Comparison of ENCODE assay signal across 9 cellular contexts in the genomic region with DNA sequence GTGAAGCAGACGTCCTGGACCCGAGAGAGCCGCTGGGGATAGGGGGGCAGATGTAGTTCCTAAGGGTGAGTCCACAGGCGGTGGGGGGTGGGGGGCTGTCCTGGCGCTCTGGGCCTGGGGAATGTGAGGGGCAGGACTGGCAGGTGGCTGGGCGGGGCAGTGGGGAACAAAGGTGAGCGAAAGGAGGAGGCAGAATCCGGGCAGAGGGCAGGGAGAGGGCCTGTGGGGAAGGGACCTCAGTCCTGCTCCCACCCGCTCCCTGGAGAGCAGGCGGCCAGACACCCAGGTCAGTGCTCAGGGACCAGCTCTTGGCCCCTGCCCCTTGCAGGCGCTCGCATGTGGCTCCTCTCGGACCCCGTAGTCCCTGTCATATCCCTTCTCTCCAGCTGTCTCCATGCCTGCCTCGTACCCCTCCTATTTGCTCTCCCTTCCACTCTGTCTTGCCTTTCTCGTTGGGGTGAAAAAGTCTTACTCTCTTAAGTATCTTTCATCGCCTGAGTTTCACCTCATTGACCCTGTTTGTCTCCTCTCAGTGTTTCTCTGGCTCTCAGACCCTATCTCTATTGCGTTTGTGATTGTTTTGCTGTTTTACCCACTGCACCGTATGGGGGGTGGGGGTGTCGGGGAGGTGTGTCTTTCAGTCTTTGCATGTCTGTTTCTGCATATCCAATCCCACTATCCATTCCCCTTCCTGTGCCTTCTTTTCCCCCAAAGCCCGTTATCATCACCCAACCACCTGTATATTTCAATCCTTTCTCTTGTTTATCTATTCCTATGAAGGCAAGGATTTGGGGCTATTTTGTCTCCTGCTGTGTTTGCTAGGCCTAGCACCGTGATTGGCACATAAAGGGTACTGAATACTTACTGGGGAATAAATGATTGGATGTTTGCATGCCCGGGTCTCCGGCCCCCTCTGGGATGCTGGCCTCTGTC. TPM values are rescaled to one million over a fixed set of nuclear protein-coding genes. Genes with fewer than 3 reads are reported as not detected.
DNase-seq lines count a peak whose midpoint lies in the region; ATAC-seq lines count a peak whose summit lies in the region.
"Had no signal": no experiment of that assay in that cellular context is flagged by ENCODE, and none has a peak within 500 bp of the region (broad histone marks: within the 10 kb centered on the region; RNA-seq: fewer than 3 reads in every experiment).

No MANE protein-coding gene starts in this region.

- H3K4me1 ChIP-seq in subcutaneous abdominal adipose tissue (ENCODE audit: control insufficient read depth in 5 of 5, insufficient read depth in 5 of 5, low read length in 5 of 5), result peaks cover 6 to 57% (median 31%) of the 10 kb centered on the region in 5 donors

- ATAC-seq in HG03565 (IDR thresholded peaks at IDR 0.05; ENCODE audit: unreplicated experiment), result no peak

- peak overlapping the region in 2 of 5 donors; percentile 59 to 76 for H3K9ac ChIP-seq in subcutaneous abdominal adipose tissue (ENCODE audit: low read length in 5 of 5)

- peaks cover 28% of the 10 kb centered on the region for H3K36me3 Mint-ChIP-seq in T-helper 1 cell treated with Interleukin-12 subunit alpha and Interleukin-12 subunit beta and Interleukin-4 antibody, amounts not matched to agents 30 μg/mL and 1 μg/mL, for 36 hours (ENCODE audit: low read depth)
- H3K36me3 Mint-ChIP-seq in activated T-helper 1 cell treated with anti-CD3 and anti-CD28 coated beads, Interleukin-12 subunit alpha, Interleukin-12 subunit beta, Interleukin-2, Interleukin-4 antibody, amounts not matched to agents 30 ng/mL and 10 ng/mL and 1 ng/mL, durations not matched to agents 14 hours and 24 hours and 36 hours (ENCODE audit: low read depth), result peaks cover 25% of the 10 kb centered on the region

- intact Hi-C loops in activated T-helper 1 cell treated with anti-CD3 and anti-CD28 coated beads, Interleukin-12 subunit alpha, Interleukin-12 subunit beta, Interleukin-2, Interleukin-4 antibody, amounts not matched to agents 30 ng/mL and 10 ng/mL and 1 ng/mL, durations not matched to agents 14 hours and 24 hours and 36 hours (cut with micrococcal nuclease), result loop anchor here (1.0 to 5.0 kb wide), 3 partner anchors 9 to 1017 kb away; a partner anchor contains a TSS

- no peaks in the 10 kb centered on the region for H3K9me3 ChIP-seq in subcutaneous abdominal adipose tissue (ENCODE audit: control insufficient read depth in 5 of 5, low read length in 5 of 5)
- H3K9me3 ChIP-seq: MG63 had no signal

- H3K27me3 Mint-ChIP-seq in T-helper 1 cell treated with Interleukin-12 subunit alpha and Interleukin-12 subunit beta and Interleukin-4 antibody, amounts not matched to agents 30 μg/mL and 1 μg/mL, for 36 hours (ENCODE audit: low read depth), result no peaks in the 10 kb centered on the region
- no peaks in the 10 kb centered on the region for H3K27me3 Mint-ChIP-seq in activated T-helper 1 cell treated with anti-CD3 and anti-CD28 coated beads, Interleukin-12 subunit alpha, Interleukin-12 subunit beta, Interleukin-2, Interleukin-4 antibody, amounts not matched to agents 30 ng/mL and 10 ng/mL and 1 ng/mL, durations not matched to agents 14 hours and 24 hours and 36 hours (ENCODE audit: insufficient read depth)

- no peaks in the 10 kb centered on the region for H3K27me3 ChIP-seq in subcutaneous abdominal adipose tissue (ENCODE audit: control insufficient read depth in 5 of 5, insufficient read depth in 4 of 5, low read length in 5 of 5)
- H3K27me3 ChIP-seq: MG63 had no signal

- DNase-seq in T-helper 1 cell, result no peak
- no peak for DNase-seq in activated T-helper 1 cell treated with anti-CD3 and anti-CD28 coated beads, Interleukin-12 subunit alpha, Interleukin-12 subunit beta, Interleukin-2, Interleukin-4 antibody, amounts not matched to agents 30 ng/mL and 10 ng/mL and 1 ng/mL, durations not matched to agents 14 hours and 24 hours and 36 hours (ENCODE audit: low spot score)
- peak; percentile 63 for DNase-seq in islet precursor cell
- no peak for DNase-seq in AG20443 (ENCODE audit: low spot score)
- no peak for DNase-seq in iPS-NIHi11 (ENCODE audit: low spot score)
- DNase-seq: MG63 had no signal

- peaks cover 0 to 21% (median 2%) of the 10 kb centered on the region in 5 donors for H3K36me3 ChIP-seq in subcutaneous abdominal adipose tissue (ENCODE audit: control insufficient read depth in 5 of 5, insufficient read depth in 5 of 5, low read length in 5 of 5)

- H3K4me3 ChIP-seq in subcutaneous abdominal adipose tissue (ENCODE audit: low read depth in 1 of 5, low read length in 5 of 5), result peak overlapping the region in 4 of 5 donors; percentile 47 to 63 (median 53)
- H3K4me3 ChIP-seq: MG63 had no signal

- H3K27ac Mint-ChIP-seq in T-helper 1 cell treated with Interleukin-12 subunit alpha and Interleukin-12 subunit beta and Interleukin-4 antibody, amounts not matched to agents 30 μg/mL and 1 μg/mL, for 36 hours, result peak overlapping the region; percentile 52
- H3K27ac Mint-ChIP-seq in activated T-helper 1 cell treated with anti-CD3 and anti-CD28 coated beads, Interleukin-12 subunit alpha, Interleukin-12 subunit beta, Interleukin-2, Interleukin-4 antibody, amounts not matched to agents 30 ng/mL and 10 ng/mL and 1 ng/mL, durations not matched to agents 14 hours and 24 hours and 36 hours, result peak overlapping the region; percentile 94

- no peak overlapping the region for H3K27ac ChIP-seq in subcutaneous abdominal adipose tissue (ENCODE audit: low read depth, low read length)

- H3K9me3 Mint-ChIP-seq in T-helper 1 cell treated with Interleukin-12 subunit alpha and Interleukin-12 subunit beta and Interleukin-4 antibody, amounts not matched to agents 30 μg/mL and 1 μg/mL, for 36 hours, result no peaks in the 10 kb centered on the region
- no peaks in the 10 kb centered on the region for H3K9me3 Mint-ChIP-seq in activated T-helper 1 cell treated with anti-CD3 and anti-CD28 coated beads, Interleukin-12 subunit alpha, Interleukin-12 subunit beta, Interleukin-2, Interleukin-4 antibody, amounts not matched to agents 30 ng/mL and 10 ng/mL and 1 ng/mL, durations not matched to agents 14 hours and 24 hours and 36 hours

- H3K4me1 Mint-ChIP-seq in T-helper 1 cell treated with Interleukin-12 subunit alpha and Interleukin-12 subunit beta and Interleukin-4 antibody, amounts not matched to agents 30 μg/mL and 1 μg/mL, for 36 hours (ENCODE audit: low read depth), result peaks cover 31% of the 10 kb centered on the region
- H3K4me1 Mint-ChIP-seq in activated T-helper 1 cell treated with anti-CD3 and anti-CD28 coated beads, Interleukin-12 subunit alpha, Interleukin-12 subunit beta, Interleukin-2, Interleukin-4 antibody, amounts not matched to agents 30 ng/mL and 10 ng/mL and 1 ng/mL, durations not matched to agents 14 hours and 24 hours and 36 hours (ENCODE audit: low read depth), result peaks cover 32% of the 10 kb centered on the region

- H3K4me3 Mint-ChIP-seq in T-helper 1 cell treated with Interleukin-12 subunit alpha and Interleukin-12 subunit beta and Interleukin-4 antibody, amounts not matched to agents 30 μg/mL and 1 μg/mL, for 36 hours, result peak overlapping the region; percentile 85
- H3K4me3 Mint-ChIP-seq in activated T-helper 1 cell treated with anti-CD3 and anti-CD28 coated beads, Interleukin-12 subunit alpha, Interleukin-12 subunit beta, Interleukin-2, Interleukin-4 antibody, amounts not matched to agents 30 ng/mL and 10 ng/mL and 1 ng/mL, durations not matched to agents 14 hours and 24 hours and 36 hours, result peak overlapping the region; percentile 83

RNA-seq across cellular contexts. Expression of a gene that starts 5.8 kb away (rescaled TPM):
- total RNA-seq in activated T-helper 1 cell treated with anti-CD3 and anti-CD28 coated beads, Interleukin-12 subunit alpha, Interleukin-12 subunit beta, Interleukin-2, Interleukin-4 antibody, amounts not matched to agents 30 ng/mL and 10 ng/mL and 1 ng/mL, durations not matched to agents 14 hours and 24 hours and 36 hours, result 40.8 and 44.1 TPM in 2 replicates

RNA-seq across cellular contexts. Expression of a gene that starts 6.1 kb away (rescaled TPM):
- 1,774 and 1,780 TPM in 2 replicates for total RNA-seq in activated T-helper 1 cell treated with anti-CD3 and anti-CD28 coated beads, Interleukin-12 subunit alpha, Interleukin-12 subunit beta, Interleukin-2, Interleukin-4 antibody, amounts not matched to agents 30 ng/mL and 10 ng/mL and 1 ng/mL, durations not matched to agents 14 hours and 24 hours and 36 hours

RNA-seq across cellular contexts. Expression of a gene that starts 10.2 kb away (rescaled TPM):
- total RNA-seq in activated T-helper 1 cell treated with anti-CD3 and anti-CD28 coated beads, Interleukin-12 subunit alpha, Interleukin-12 subunit beta, Interleukin-2, Interleukin-4 antibody, amounts not matched to agents 30 ng/mL and 10 ng/mL and 1 ng/mL, durations not matched to agents 14 hours and 24 hours and 36 hours, result 7.3 TPM in 2 replicates

RNA-seq across cellular contexts. Expression of a gene that starts 12.1 kb away (rescaled TPM):
- total RNA-seq in activated T-helper 1 cell treated with anti-CD3 and anti-CD28 coated beads, Interleukin-12 subunit alpha, Interleukin-12 subunit beta, Interleukin-2, Interleukin-4 antibody, amounts not matched to agents 30 ng/mL and 10 ng/mL and 1 ng/mL, durations not matched to agents 14 hours and 24 hours and 36 hours, result 8.5 and 9.1 TPM in 2 replicates

RNA-seq across cellular contexts. Expression of a gene that starts 18.5 kb away (rescaled TPM):
- not detected in 2 replicates for total RNA-seq in activated T-helper 1 cell treated with anti-CD3 and anti-CD28 coated beads, Interleukin-12 subunit alpha, Interleukin-12 subunit beta, Interleukin-2, Interleukin-4 antibody, amounts not matched to agents 30 ng/mL and 10 ng/mL and 1 ng/mL, durations not matched to agents 14 hours and 24 hours and 36 hours
